In genomic region chr1:226679853-226680516, GRCh38 we compare ENCODE assay signal across 8 cellular contexts. TPM values are rescaled to one million over a fixed set of nuclear protein-coding genes. Genes with fewer than 3 reads are reported as not detected.
DNase-seq lines count a peak whose midpoint lies in the region; ATAC-seq, FAIRE-seq and TF ChIP-seq lines count a peak whose summit lies in the region.

No MANE protein-coding gene starts in this region.

- peaks cover 82% of the 10 kb centered on the region for H3K4me1 Mint-ChIP-seq in T-helper 2 cell treated with Interferon-gamma antibody and Interleukin-4, amounts not matched to agents 5 μg/mL and 100 μg/mL, for 36 hours (ENCODE audit: low read depth)
- H3K4me1 Mint-ChIP-seq in astrocyte (ENCODE audit: low read depth, unreplicated experiment), result peaks cover 34% of the 10 kb centered on the region

- peaks cover 2% of the 10 kb centered on the region for H3K79me2 ChIP-seq in astrocyte (ENCODE audit: insufficient read depth, low read length)
- no peaks in the 10 kb centered on the region for H3K79me2 ChIP-seq in hepatocyte

- H3K27ac ChIP-seq in astrocyte (ENCODE audit: low read depth, low read length), result peak overlapping the region; percentile 24
- peak overlapping the region; percentile 80 for H3K27ac ChIP-seq in hepatocyte
- H3K27ac ChIP-seq in urinary bladder (ENCODE audit: low read depth), result peak overlapping the region; percentile 72

- peak overlapping the region; percentile 88 for H3K4me2 ChIP-seq in astrocyte (ENCODE audit: low read length)
- H3K4me2 ChIP-seq in hepatocyte, result peak overlapping the region; percentile 74

- ATAC-seq in GM18511 (IDR thresholded peaks at IDR 0.05; ENCODE audit: unreplicated experiment) (peak; percentile 58), HG03066 (IDR thresholded peaks at IDR 0.05; ENCODE audit: low read depth, unreplicated experiment) (peak; percentile 53)

- peak overlapping the region; percentile 75 for H3K9ac ChIP-seq in astrocyte (ENCODE audit: low read length)

- H3K36me3 ChIP-seq in astrocyte (ENCODE audit: insufficient read depth, low read length), result no peaks in the 10 kb centered on the region
- H3K36me3 ChIP-seq in hepatocyte (replicated peaks; ENCODE audit: insufficient read depth, low read depth), result no peaks in the 10 kb centered on the region
- H3K36me3 ChIP-seq in urinary bladder (ENCODE audit: insufficient read depth), result no peaks in the 10 kb centered on the region

- peak overlapping the region; percentile 92 for H3K27ac Mint-ChIP-seq in T-helper 2 cell treated with Interferon-gamma antibody and Interleukin-4, amounts not matched to agents 5 μg/mL and 100 μg/mL, for 36 hours
- H3K27ac Mint-ChIP-seq in astrocyte (ENCODE audit: unreplicated experiment), result peak overlapping the region; percentile 92

- peak; percentile 70 for DNase-seq in T-helper 2 cell treated with Interferon-gamma antibody and Interleukin-4, amounts not matched to agents 5 μg/mL and 100 μg/mL, for 36 hours (ENCODE audit: low spot score)
- DNase-seq in astrocyte (ENCODE audit: low read depth), result peak; percentile 70
- peak; percentile 86 for DNase-seq in hepatocyte (ENCODE audit: low spot score)
- DNase-seq in putamen (ENCODE audit: low spot score), result peak; percentile 84
- DNase-seq in NCI-H345 treated with DMSO at 0.1 percent for 48 hours (lab: John Stamatoyannopoulos, UW; ENCODE audit: unreplicated experiment), result no peak

- H4K20me1 ChIP-seq in astrocyte (ENCODE audit: insufficient read depth, low read length), result peaks cover 8% of the 10 kb centered on the region
- no peaks in the 10 kb centered on the region for H4K20me1 ChIP-seq in hepatocyte (ENCODE audit: insufficient read depth, poor library complexity, severe bottlenecking)

- H2AFZ ChIP-seq in astrocyte (ENCODE audit: low read depth, low read length), result peak overlapping the region; percentile 78
- peak overlapping the region; percentile 35 for H2AFZ ChIP-seq in hepatocyte

- H3K27me3 Mint-ChIP-seq in T-helper 2 cell treated with Interferon-gamma antibody and Interleukin-4, amounts not matched to agents 5 μg/mL and 100 μg/mL, for 36 hours (ENCODE audit: low read depth), result no peaks in the 10 kb centered on the region
- H3K27me3 Mint-ChIP-seq in astrocyte (ENCODE audit: low read depth, unreplicated experiment), result peaks cover 4% of the 10 kb centered on the region

- H3K9me3 Mint-ChIP-seq in T-helper 2 cell treated with Interferon-gamma antibody and Interleukin-4, amounts not matched to agents 5 μg/mL and 100 μg/mL, for 36 hours, result no peaks in the 10 kb centered on the region
- H3K9me3 Mint-ChIP-seq in astrocyte (ENCODE audit: unreplicated experiment), result no peaks in the 10 kb centered on the region

- H3K4me1 ChIP-seq in astrocyte (ENCODE audit: insufficient read depth, low read length), result peaks cover 24% of the 10 kb centered on the region
- peaks cover 7% of the 10 kb centered on the region for H3K4me1 ChIP-seq in hepatocyte (ENCODE audit: insufficient read depth)
- H3K4me1 ChIP-seq in urinary bladder (ENCODE audit: insufficient read depth), result no peaks in the 10 kb centered on the region

- WGBS in hepatocyte (ENCODE audit: low lambda C conversion rate, missing lambda C conversion rate), result 4% methylated on average over 22 of the region's 22 CpGs
- 4% methylated on average over 22 of the region's 22 CpGs for WGBS in urinary bladder

- H3K9me2 ChIP-seq in hepatocyte (replicated peaks; ENCODE audit: insufficient read depth), result no peaks in the 10 kb centered on the region

- no peaks in the 10 kb centered on the region for H3K9me3 ChIP-seq in astrocyte (ENCODE audit: insufficient read depth, low read depth, low read length)
- no peaks in the 10 kb centered on the region for H3K9me3 ChIP-seq in hepatocyte (ENCODE audit: low read depth)

- peak overlapping the region; percentile 83 for H3K4me3 Mint-ChIP-seq in T-helper 2 cell treated with Interferon-gamma antibody and Interleukin-4, amounts not matched to agents 5 μg/mL and 100 μg/mL, for 36 hours
- H3K4me3 Mint-ChIP-seq in astrocyte (ENCODE audit: unreplicated experiment), result peak overlapping the region; percentile 78

- no peaks in the 10 kb centered on the region for H3K27me3 ChIP-seq in astrocyte (ENCODE audit: insufficient read depth, low read length)
- no peaks in the 10 kb centered on the region for H3K27me3 ChIP-seq in hepatocyte

- no peak for FAIRE-seq in astrocyte (lab: Jason Lieb, UNC)

- H3K4me3 ChIP-seq in astrocyte (ENCODE audit: insufficient read depth, low read depth, low read length), result peak overlapping the region; percentile 61
- H3K4me3 ChIP-seq in hepatocyte, result peak overlapping the region; percentile 4
- peak overlapping the region; percentile 41 for H3K4me3 ChIP-seq in urinary bladder (ENCODE audit: low read depth, low read length)

- no peak for TF ChIP-seq CTCF in astrocyte (IDR thresholded peaks at IDR 0.05; ENCODE audit: insufficient read depth, low read depth, low read length)
- no peak for TF ChIP-seq CTCF in hepatocyte (IDR thresholded peaks at IDR 0.05; ENCODE audit: poor library complexity)

- H3K36me3 Mint-ChIP-seq in T-helper 2 cell treated with Interferon-gamma antibody and Interleukin-4, amounts not matched to agents 5 μg/mL and 100 μg/mL, for 36 hours (ENCODE audit: low read depth), result peaks cover 11% of the 10 kb centered on the region
- H3K36me3 Mint-ChIP-seq in astrocyte (ENCODE audit: low read depth, unreplicated experiment), result peaks cover 5% of the 10 kb centered on the region

RNA-seq across cellular contexts. Expression of gene ITPKB, which starts 59.1 kb away (rescaled TPM):
- 10.5 and 10.9 TPM in 2 replicates for total RNA-seq in astrocyte
- total RNA-seq in hepatocyte, result 9.4 and 11.0 TPM in 2 replicates
- polyA plus RNA-seq in hepatocyte, result 7.4 and 13.8 TPM in 2 replicates
- total RNA-seq in urinary bladder, result 21.6 TPM
- polyA plus RNA-seq in urinary bladder, result 62.3 TPM

Comparison
In these comparisons a context has a peak if more than half of its experiments do, and no peak if none do; other contexts are left out.
1. H3K27ac ChIP-seq: peak in every context shown above with its lines; median percentile 80 in hepatocyte; 72 in urinary bladder; 24 in astrocyte.
2. H3K4me3 ChIP-seq: peak in every context shown above with its lines; median percentile 61 in astrocyte; 41 in urinary bladder; 4 in hepatocyte.